18 cellular contexts compared by ENCODE assay signal in the genomic region with DNA sequence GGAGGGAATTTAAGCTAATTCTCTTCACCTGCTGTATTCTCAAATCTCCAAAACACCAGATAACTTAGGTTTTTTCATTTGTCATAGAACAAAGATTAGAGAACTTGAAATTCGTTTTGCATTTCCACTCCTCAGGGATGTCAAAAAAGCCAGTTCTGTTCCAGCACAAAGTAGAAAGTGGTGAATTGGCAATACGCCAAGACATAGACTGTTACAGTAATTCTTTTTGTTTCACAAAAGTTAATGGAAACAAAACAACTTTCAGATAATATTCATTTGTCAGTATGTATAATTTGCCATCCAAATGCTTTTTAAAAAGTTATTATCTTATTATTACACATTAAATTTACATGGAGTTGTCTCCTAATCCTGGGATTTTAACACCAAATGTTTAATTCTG. TPM values are rescaled to one million over a fixed set of nuclear protein-coding genes. Genes with fewer than 3 reads are reported as not detected.
"Had no signal": no experiment of that assay in that cellular context is flagged by ENCODE, and none has a peak within 500 bp of the region (broad histone marks: within the 10 kb centered on the region; RNA-seq: fewer than 3 reads in every experiment).

No MANE protein-coding gene starts in this region.

- H3K27me3 ChIP-seq: tibial artery had no signal

- H3K4me3 ChIP-seq: heart right ventricle, lower lobe of right lung, spleen, tibial artery had no signal

- H3K4me3 Mint-ChIP-seq: activated B cell treated with CpG ODN at 0.5 μM for 24 hours; activated CD4-positive, alpha-beta memory T cell treated with anti-CD3 and anti-CD28 coated beads for 36 hours; activated CD8-positive, alpha-beta memory T cell treated with anti-CD3 and anti-CD28 coated beads, Interleukin-2, amount 10 ng/mL, durations not matched to agents 7 days and 5 days; activated naive CD8-positive, alpha-beta T cell; endodermal cell; mesothelial cell of epicardium; nephron; T-helper 2 cell treated with Interferon-gamma antibody and Interleukin-4, amounts not matched to agents 5 μg/mL and 100 μg/mL, for 36 hours had no signal

- H3K9me3 ChIP-seq: heart right ventricle, lower lobe of right lung, spleen, tibial artery had no signal

- H3K27ac Mint-ChIP-seq: activated B cell treated with CpG ODN at 0.5 μM for 24 hours; activated CD4-positive, alpha-beta memory T cell treated with anti-CD3 and anti-CD28 coated beads for 36 hours; activated CD8-positive, alpha-beta memory T cell treated with anti-CD3 and anti-CD28 coated beads, Interleukin-2, amount 10 ng/mL, durations not matched to agents 7 days and 5 days; activated naive CD8-positive, alpha-beta T cell; endodermal cell; mesothelial cell of epicardium; nephron; T-helper 2 cell treated with Interferon-gamma antibody and Interleukin-4, amounts not matched to agents 5 μg/mL and 100 μg/mL, for 36 hours had no signal

- H3K36me3 Mint-ChIP-seq: activated CD4-positive, alpha-beta memory T cell treated with anti-CD3 and anti-CD28 coated beads for 36 hours; activated CD8-positive, alpha-beta memory T cell treated with anti-CD3 and anti-CD28 coated beads, Interleukin-2, amount 10 ng/mL, durations not matched to agents 7 days and 5 days; activated naive CD8-positive, alpha-beta T cell; mesothelial cell of epicardium had no signal

- DNase-seq: activated B cell treated with CpG ODN at 0.5 μM for 24 hours; activated CD4-positive, alpha-beta memory T cell treated with anti-CD3 and anti-CD28 coated beads for 36 hours; activated CD4-positive, alpha-beta T cell treated with anti-CD3 and anti-CD28 coated beads for 4 hours; activated CD8-positive, alpha-beta memory T cell treated with anti-CD3 and anti-CD28 coated beads, Interleukin-2, amount 10 ng/mL, durations not matched to agents 7 days and 5 days; amniotic stem cell; endodermal cell; heart right ventricle; left cardiac atrium; lower lobe of right lung; spleen; stimulated activated CD8-positive, alpha-beta memory T cell treated with anti-CD3 and anti-CD28 coated beads, Interleukin-4, amount 100 ng/mL, for 48 hours; stimulated activated naive CD4-positive, alpha-beta T cell treated with Interleukin-2 at 50 U/mL for 16 hours; substantia nigra had no signal

- H3K27ac ChIP-seq: heart right ventricle, lower lobe of right lung, spleen, tibial artery had no signal

- H3K4me1 Mint-ChIP-seq: activated B cell treated with CpG ODN at 0.5 μM for 24 hours; activated CD8-positive, alpha-beta memory T cell treated with anti-CD3 and anti-CD28 coated beads, Interleukin-2, amount 10 ng/mL, durations not matched to agents 7 days and 5 days had no signal

- H3K9me3 Mint-ChIP-seq: activated B cell treated with CpG ODN at 0.5 μM for 24 hours; activated CD4-positive, alpha-beta memory T cell treated with anti-CD3 and anti-CD28 coated beads for 36 hours; endodermal cell; mesothelial cell of epicardium; nephron; T-helper 2 cell treated with Interferon-gamma antibody and Interleukin-4, amounts not matched to agents 5 μg/mL and 100 μg/mL, for 36 hours had no signal

RNA-seq across cellular contexts. Expression of a gene that starts 15.0 kb away (rescaled TPM):
- total RNA-seq: activated B cell treated with CpG ODN at 0.5 μM for 24 hours had no signal
